Comparison of ENCODE assay signal across 10 cellular contexts in genomic region chr1:228151526-228151925, GRCh38. TPM values are rescaled to one million over a fixed set of nuclear protein-coding genes. Genes with fewer than 3 reads are reported as not detected.
DNase-seq lines count a peak whose midpoint lies in the region; ATAC-seq and TF ChIP-seq lines count a peak whose summit lies in the region.
"Had no signal": no experiment of that assay in that cellular context is flagged by ENCODE, and none has a peak within 500 bp of the region (broad histone marks: within the 10 kb centered on the region; RNA-seq: fewer than 3 reads in every experiment).

No MANE protein-coding gene starts in this region.

- H3K9ac ChIP-seq in adipocyte (ENCODE audit: low read length), result peak overlapping the region; percentile 66

- no peak for TF ChIP-seq CTCF in mucosa of descending colon (IDR thresholded peaks at IDR 0.05)
- TF ChIP-seq CTCF in thoracic aorta (IDR thresholded peaks at IDR 0.05), result no peak
- no peak for TF ChIP-seq CTCF in type B pancreatic cell (conservative IDR thresholded peaks at IDR 0.05)

- no peaks in the 10 kb centered on the region for H3K9me3 Mint-ChIP-seq in type B pancreatic cell

- peak; percentile 17 for DNase-seq in activated T-cell treated with anti-CD3 and anti-CD28 coated beads, Interleukin-2, amount 50 U/mL, for 1 hour
- no peak for DNase-seq in activated T-cell treated with anti-CD3 and anti-CD28 coated beads, Interleukin-2, amount 50 U/mL, for 48 hours
- DNase-seq in adipocyte (ENCODE audit: low read depth) (no peak), mucosa of descending colon (no peak), thoracic aorta (ENCODE audit: low spot score) (no peak), type B pancreatic cell (ENCODE audit: extremely low spot score, unreplicated experiment) (no peak), ecto neural progenitor cell (ENCODE audit: low spot score) (no peak), NCI-H146 treated with DMSO at 0.1 percent for 48 hours (lab: John Stamatoyannopoulos, UW; ENCODE audit: unreplicated experiment) (no peak)
- DNase-seq: NCI-H1417 treated with DMSO at 0.1 percent for 48 hours, retina had no signal

- no peaks in the 10 kb centered on the region for H3K27me3 Mint-ChIP-seq in type B pancreatic cell

- H3K27ac Mint-ChIP-seq in type B pancreatic cell, result no peak overlapping the region

- H3K4me3 Mint-ChIP-seq in type B pancreatic cell, result no peak overlapping the region

- peak overlapping the region; percentile 83 to 85 for H3K27ac ChIP-seq in thoracic aorta

- intact Hi-C loops in mucosa of descending colon (cut with DNase I, micrococcal nuclease), result no loop called here

- H3K27me3 ChIP-seq in adipocyte (replicated peaks; ENCODE audit: control insufficient read depth, insufficient read depth, low read length) (no peaks in the 10 kb centered on the region), thoracic aorta (replicated peaks; ENCODE audit: insufficient read depth) (no peaks in the 10 kb centered on the region)

- H3K9me3 ChIP-seq in adipocyte (ENCODE audit: control insufficient read depth, low read length) (no peaks in the 10 kb centered on the region), mucosa of descending colon (no peaks in the 10 kb centered on the region), thoracic aorta (no peaks in the 10 kb centered on the region)

- H3K4me1 ChIP-seq in adipocyte (ENCODE audit: control insufficient read depth, insufficient read depth, low read length) (peaks cover 31% of the 10 kb centered on the region), mucosa of descending colon (ENCODE audit: low read depth) (no peaks in the 10 kb centered on the region), thoracic aorta (ENCODE audit: control insufficient read depth in 1 of 2, low read depth in 2 of 2) (peaks cover 26 to 34% of the 10 kb centered on the region in 2 donors)

- ATAC-seq in mucosa of descending colon (peak; percentile 3), thoracic aorta (ENCODE audit: insufficient number of reproducible peaks, low FRiP score, low read depth) (no peak)

- no peaks in the 10 kb centered on the region for H3K4me1 Mint-ChIP-seq in type B pancreatic cell (ENCODE audit: unreplicated experiment)

- no peak overlapping the region for H3K4me3 ChIP-seq in adipocyte (ENCODE audit: low read length)
- no peak overlapping the region for H3K4me3 ChIP-seq in mucosa of descending colon
- H3K4me3 ChIP-seq in thoracic aorta, result no peak overlapping the region

- no peaks in the 10 kb centered on the region for H3K36me3 Mint-ChIP-seq in type B pancreatic cell

- H3K36me3 ChIP-seq in adipocyte (ENCODE audit: control insufficient read depth, insufficient read depth, low read length, severe bottlenecking) (peaks cover 21% of the 10 kb centered on the region), mucosa of descending colon (ENCODE audit: low read depth) (no peaks in the 10 kb centered on the region), thoracic aorta (peaks cover 5% of the 10 kb centered on the region)

RNA-seq across cellular contexts. Expression of gene GJC2, which starts 1.8 kb away (rescaled TPM):
- total RNA-seq in mucosa of descending colon, result 1 to 10 TPM in 2 of 3 donors, under 1 TPM in 1; 0.55 to 8.9 (median 1.5) TPM
- 1 to 10 TPM in 1 of 2 donors, under 1 TPM in 1; 0.95 to 3.6 TPM for total RNA-seq in thoracic aorta
- total RNA-seq in type B pancreatic cell (ENCODE audit: low replicate concordance), result 0.76 and 1.3 TPM in 2 replicates

RNA-seq across cellular contexts. Expression of gene GUK1, which starts 11.4 kb away (rescaled TPM):
- 100 to 1,000 TPM; 165 to 182 (median 178) TPM for total RNA-seq in mucosa of descending colon
- 100 to 1,000 TPM; 252 to 422 TPM for total RNA-seq in thoracic aorta
- 133 and 174 TPM in 2 replicates for total RNA-seq in type B pancreatic cell (ENCODE audit: low replicate concordance)

RNA-seq across cellular contexts. Expression of gene IBA57, which starts 14.1 kb away (rescaled TPM):
- total RNA-seq in mucosa of descending colon, result 10 to 100 TPM; 11.5 to 12.9 (median 11.8) TPM
- total RNA-seq in thoracic aorta, result 10 to 100 TPM in 1 of 2 donors, 1 to 10 TPM in 1; 3.5 to 12.2 TPM
- total RNA-seq in type B pancreatic cell (ENCODE audit: low replicate concordance), result 9.5 and 10.5 TPM in 2 replicates

RNA-seq across cellular contexts. Expression of gene MRPL55, which starts 42.4 kb away (rescaled TPM):
- total RNA-seq in mucosa of descending colon, result 10 to 100 TPM; 24.3 to 42.1 (median 37.3) TPM
- total RNA-seq in thoracic aorta, result 10 to 100 TPM; 32.4 to 79.3 TPM
- 47.4 and 58.8 TPM in 2 replicates for total RNA-seq in type B pancreatic cell (ENCODE audit: low replicate concordance)

RNA-seq across cellular contexts. Expression of gene C1orf35, which starts 48.4 kb away (rescaled TPM):
- total RNA-seq in mucosa of descending colon, result 10 to 100 TPM; 10.6 to 15.7 (median 13.9) TPM
- total RNA-seq in thoracic aorta, result 1 to 10 TPM; 9.1 to 9.7 TPM
- total RNA-seq in type B pancreatic cell (ENCODE audit: low replicate concordance), result 16.9 and 23.3 TPM in 2 replicates
